ENCODE assay signal across 21 cellular contexts in genomic region chr12:26668847-26669246, GRCh38.
A peak's percentile ranks its signal among the peaks of the same experiment; 100 is the strongest.
DNase-seq lines count a peak whose midpoint lies in the region; ATAC-seq and TF ChIP-seq lines count a peak whose summit lies in the region.
"Had no signal": no experiment of that assay in that cellular context is flagged by ENCODE, and none has a peak within 500 bp of the region (broad histone marks: within the 10 kb centered on the region; RNA-seq: fewer than 3 reads in every experiment).

No MANE protein-coding gene starts in this region.

- H3K27me3 ChIP-seq in GM23248 (replicated peaks; ENCODE audit: insufficient read depth) (no peaks in the 10 kb centered on the region), adrenal gland (no peaks in the 10 kb centered on the region), right lobe of liver (no peaks in the 10 kb centered on the region)

- no peaks in the 10 kb centered on the region for H3K4me1 ChIP-seq in GM23248 (ENCODE audit: insufficient read depth)
- peaks cover 6 to 11% of the 10 kb centered on the region in 2 donors for H3K4me1 ChIP-seq in adrenal gland (replicated peaks in 1 of 2)
- peaks cover 0 to 23% (median 4%) of the 10 kb centered on the region in 4 donors for H3K4me1 ChIP-seq in right lobe of liver
- H3K4me1 ChIP-seq: A549 had no signal

- no peaks in the 10 kb centered on the region for H3K9me2 ChIP-seq in GM23248 (ENCODE audit: insufficient read depth)

- no peak overlapping the region for H3K4me3 ChIP-seq in GM23248
- no peak overlapping the region for H3K4me3 ChIP-seq in adrenal gland
- no peak overlapping the region for H3K4me3 ChIP-seq in fibroblast of mammary gland (ENCODE audit: control insufficient read depth, low read depth, low read length)
- no peak overlapping the region for H3K4me3 ChIP-seq in right lobe of liver
- H3K4me3 ChIP-seq: A549 had no signal

- no peak overlapping the region for H3K9ac ChIP-seq in GM23248

- ATAC-seq in right lobe of liver = peak; percentile 64 to 93 (median 76)
- no peak for ATAC-seq in GM19397 (IDR thresholded peaks at IDR 0.05; ENCODE audit: unreplicated experiment)
- no peak for ATAC-seq in GM21515 (IDR thresholded peaks at IDR 0.05; ENCODE audit: unreplicated experiment)
- ATAC-seq in HG02840 (IDR thresholded peaks at IDR 0.05; ENCODE audit: low FRiP score, unreplicated experiment) = no peak
- ATAC-seq: A549, HCT116, Panc1, SK-N-SH treated with all-trans-retinoic acid at 6 μM for 48 hours had no signal

- H3K79me2 ChIP-seq in GM23248 (ENCODE audit: insufficient read depth) = no peaks in the 10 kb centered on the region

- TF ChIP-seq CTCF in adrenal gland (IDR thresholded peaks at IDR 0.05) (no peak), fibroblast of mammary gland (conservative IDR thresholded peaks at IDR 0.05; ENCODE audit: control insufficient read depth, insufficient read depth, low read depth, low read length) (no peak), right lobe of liver (IDR thresholded peaks at IDR 0.05) (no peak)

- no peak overlapping the region for H2AFZ ChIP-seq in GM23248

- 90 to 95% methylated on average over 3 of the region's 3 CpGs for WGBS in GM23248 (ENCODE audit: low coverage in 1 of 2, low lambda C conversion rate in 2 of 2, missing lambda C conversion rate in 2 of 2), 2 experiments
- 53 to 73% (median 60%) methylated on average over 3 of the region's 3 CpGs for WGBS in adrenal gland, 4 donors
- WGBS in right lobe of liver (ENCODE audit: insufficient coverage, low coverage, low lambda C conversion rate, missing lambda C conversion rate) = 50% methylated on average over 3 of the region's 3 CpGs

- no peaks in the 10 kb centered on the region for H3F3A ChIP-seq in GM23248 (ENCODE audit: insufficient read depth)

- H3K9me3 ChIP-seq in GM23248 (ENCODE audit: low read depth) (no peaks in the 10 kb centered on the region), adrenal gland (replicated peaks in 1 of 3) (no peaks in the 10 kb centered on the region), right lobe of liver (no peaks in the 10 kb centered on the region)
- H3K9me3 ChIP-seq: A549 had no signal

- H3K36me3 ChIP-seq in GM23248 (ENCODE audit: low read depth) = no peaks in the 10 kb centered on the region
- H3K36me3 ChIP-seq in adrenal gland (replicated peaks in 1 of 2) = no peaks in the 10 kb centered on the region
- H3K36me3 ChIP-seq in right lobe of liver = peaks cover 0 to 12% (median 0%) of the 10 kb centered on the region in 4 donors

- H3K27ac ChIP-seq in GM23248 (no peak overlapping the region), adrenal gland (no peak overlapping the region), right lobe of liver (peak overlapping the region in 1 of 3 donors; percentile 37)
- H3K27ac ChIP-seq: A549 had no signal

- H4K20me1 ChIP-seq in GM23248 (ENCODE audit: insufficient read depth) = no peaks in the 10 kb centered on the region

- TF ChIP-seq POLR2A in adrenal gland (IDR thresholded peaks at IDR 0.05) = no peak
- no peak for TF ChIP-seq POLR2A in right lobe of liver (IDR thresholded peaks at IDR 0.05)

- peak; percentile 18 for DNase-seq in GM23248
- DNase-seq in adrenal gland = peak; percentile 54 to 88 (median 78)
- DNase-seq in fibroblast of mammary gland (ENCODE audit: low read depth) = peak; percentile 12
- DNase-seq in right lobe of liver = peak in 2 of 3 donors; percentile 51 to 71
- no peak for DNase-seq in middle frontal gyrus (ENCODE audit: extremely low spot score, low spot score)
- DNase-seq: EL; GOT3; KBM-7; NCI-H1092 treated with DMSO at 0.1 percent for 48 hours; NCI-H2029; NCI-H2227 treated with DMSO at 0.1 percent for 48 hours; NCI-H510A treated with DMSO at 0.1 percent for 48 hours; NCI-H774; NK-92 treated with Interleukin-12 subunit alpha and Interleukin-12 subunit beta, amount 100 ng/mL, for 24 hours had no signal

- H3K4me2 ChIP-seq in GM23248 (ENCODE audit: unreplicated experiment) = no peak overlapping the region
- H3K4me2 ChIP-seq: A549 had no signal

- intact Hi-C loops in adrenal gland (cut with DNase I) (no loop called here), right lobe of liver (cut with DNase I) (no loop called here)

- in situ Hi-C loops in GM23248 (cut with MboI) = no loop called here

Comparison
In these comparisons a context has a peak if more than half of its experiments do, and no peak if none do; other contexts are left out.
1. ATAC-seq: peak in right lobe of liver (4 of 4); none in GM19397 (single experiment), GM21515 (single experiment) and HG02840 (single experiment).